Comparison of ENCODE assay signal across 8 cellular contexts in genomic region chr5:157870837-157871834, GRCh38. TPM values are rescaled to one million over a fixed set of nuclear protein-coding genes. Genes with fewer than 3 reads are reported as not detected.
DNase-seq lines count a peak whose midpoint lies in the region; ATAC-seq, FAIRE-seq and TF ChIP-seq lines count a peak whose summit lies in the region.
"Had no signal": no experiment of that assay in that cellular context is flagged by ENCODE, and none has a peak within 500 bp of the region (broad histone marks: within the 10 kb centered on the region; RNA-seq: fewer than 3 reads in every experiment).

No MANE protein-coding gene starts in this region.

- H3K27me3 ChIP-seq in astrocyte (ENCODE audit: insufficient read depth, low read length) (no peaks in the 10 kb centered on the region), mesendoderm (ENCODE audit: insufficient read depth, low read length, poor library complexity) (no peaks in the 10 kb centered on the region)
- H3K27me3 ChIP-seq: spleen had no signal

- no peak overlapping the region for H3K18ac ChIP-seq in mesendoderm (ENCODE audit: low read length)

- H3K27ac Mint-ChIP-seq in astrocyte (ENCODE audit: unreplicated experiment), result peak overlapping the region; percentile 95

- H3K4me2 ChIP-seq in astrocyte (ENCODE audit: low read length) (no peak overlapping the region), mesendoderm (ENCODE audit: low read length) (no peak overlapping the region)

- H4K20me1 ChIP-seq in astrocyte (ENCODE audit: insufficient read depth, low read length), result no peaks in the 10 kb centered on the region

- H3K56ac ChIP-seq in mesendoderm (ENCODE audit: low read length), result no peak overlapping the region

- H3K36me3 ChIP-seq in astrocyte (ENCODE audit: insufficient read depth, low read length) (no peaks in the 10 kb centered on the region), mesendoderm (ENCODE audit: control insufficient read depth, insufficient read depth, low read length) (no peaks in the 10 kb centered on the region)
- H3K36me3 ChIP-seq: spleen had no signal

- H3K9ac ChIP-seq in astrocyte (ENCODE audit: low read length) (no peak overlapping the region), mesendoderm (ENCODE audit: low read length) (no peak overlapping the region)

- H3K4me3 Mint-ChIP-seq in astrocyte (ENCODE audit: unreplicated experiment), result peak overlapping the region; percentile 15

- H2BK5ac ChIP-seq in mesendoderm (ENCODE audit: low read length), result no peak overlapping the region

- no peak overlapping the region for H3K23ac ChIP-seq in mesendoderm (ENCODE audit: low read length)

- H3K4me3 ChIP-seq in astrocyte (ENCODE audit: insufficient read depth, low read depth, low read length) (no peak overlapping the region), mesendoderm (ENCODE audit: low read length) (no peak overlapping the region)
- H3K4me3 ChIP-seq: spleen had no signal

- FAIRE-seq in astrocyte (lab: Jason Lieb, UNC), result peak; percentile 5

- H2AK5ac ChIP-seq in mesendoderm (ENCODE audit: low read length), result no peak overlapping the region

- H3K4me1 ChIP-seq in astrocyte (ENCODE audit: insufficient read depth, low read length) (no peaks in the 10 kb centered on the region), mesendoderm (ENCODE audit: control insufficient read depth, low read depth, low read length) (no peaks in the 10 kb centered on the region)
- H3K4me1 ChIP-seq: spleen had no signal

- no peak overlapping the region for H2BK15ac ChIP-seq in mesendoderm (replicated peaks; ENCODE audit: low read depth)

- H3K9me3 Mint-ChIP-seq in astrocyte (ENCODE audit: unreplicated experiment), result no peaks in the 10 kb centered on the region

- H2BK120ac ChIP-seq in mesendoderm (ENCODE audit: low read depth, low read length), result no peak overlapping the region

- H3K4me1 Mint-ChIP-seq in astrocyte (ENCODE audit: low read depth, unreplicated experiment), result peaks cover 12% of the 10 kb centered on the region

- no peak overlapping the region for H4K5ac ChIP-seq in mesendoderm (ENCODE audit: low read length)

- DNase-seq in EL, result peak; percentile 56
- DNase-seq in astrocyte (ENCODE audit: low read depth), result peak; percentile 34
- peak; percentile 45 for DNase-seq in mesendoderm
- no peak for DNase-seq in GM19240 (ENCODE audit: insufficient read length, low spot score)
- no peak for DNase-seq in NCI-H2171 treated with DMSO at 0.1 percent for 48 hours (lab: John Stamatoyannopoulos, UW)
- no peak for DNase-seq in NCI-H345 treated with DMSO at 0.1 percent for 48 hours (lab: John Stamatoyannopoulos, UW; ENCODE audit: unreplicated experiment)
- DNase-seq: spleen had no signal

- no peak overlapping the region for H2AFZ ChIP-seq in astrocyte (ENCODE audit: low read depth, low read length)

- no peak overlapping the region for H3K27ac ChIP-seq in astrocyte (ENCODE audit: low read depth, low read length)
- H3K27ac ChIP-seq in mesendoderm (ENCODE audit: low read depth, low read length), result no peak overlapping the region
- H3K27ac ChIP-seq: spleen had no signal

- H3K36me3 Mint-ChIP-seq in astrocyte (ENCODE audit: low read depth, unreplicated experiment), result no peaks in the 10 kb centered on the region

- H3K4ac ChIP-seq in mesendoderm (ENCODE audit: low read depth, low read length), result no peak overlapping the region

- no peaks in the 10 kb centered on the region for H3K79me1 ChIP-seq in mesendoderm (ENCODE audit: low read length)

- no peak for TF ChIP-seq CTCF in astrocyte (IDR thresholded peaks at IDR 0.05; ENCODE audit: insufficient read depth, low read depth, low read length)

- no peaks in the 10 kb centered on the region for H3K79me2 ChIP-seq in astrocyte (ENCODE audit: insufficient read depth, low read length)
- H3K79me2 ChIP-seq in mesendoderm (ENCODE audit: control insufficient read depth, insufficient read depth, low read length), result no peaks in the 10 kb centered on the region

- peak; percentile 34 for ATAC-seq in HG02870 (IDR thresholded peaks at IDR 0.05; ENCODE audit: unreplicated experiment)

- H4K8ac ChIP-seq in mesendoderm (ENCODE audit: low read depth, low read length), result no peak overlapping the region

- H3K9me3 ChIP-seq in astrocyte (ENCODE audit: insufficient read depth, low read depth, low read length), result no peaks in the 10 kb centered on the region

- H3K27me3 Mint-ChIP-seq in astrocyte (ENCODE audit: low read depth, unreplicated experiment), result no peaks in the 10 kb centered on the region

- WGBS in mesendoderm (ENCODE audit: extremely low coverage, insufficient coverage, low lambda C conversion rate), result no CpG with 5 or more reads among the region's 7 CpGs

RNA-seq across cellular contexts. Expression of gene CLINT1, which starts 12.2 kb away (rescaled TPM):
- 96.2 and 100 TPM in 2 replicates for total RNA-seq in astrocyte
- 91.6 TPM for polyA plus RNA-seq in mesendoderm (2013, experiment 1 of 2)
- polyA plus RNA-seq in mesendoderm (2013, experiment 2 of 2), result 89.6 TPM

Comparison
In these comparisons a context has a peak if more than half of its experiments do, and no peak if none do; other contexts are left out.
1. DNase-seq: peak in EL (single experiment), astrocyte (single experiment) and mesendoderm (single experiment); none in GM19240 (single experiment), NCI-H2171 treated with DMSO at 0.1 percent for 48 hours (single experiment) and NCI-H345 treated with DMSO at 0.1 percent for 48 hours (single experiment).